ENCODE assay signal across 23 cellular contexts in the genomic region with DNA sequence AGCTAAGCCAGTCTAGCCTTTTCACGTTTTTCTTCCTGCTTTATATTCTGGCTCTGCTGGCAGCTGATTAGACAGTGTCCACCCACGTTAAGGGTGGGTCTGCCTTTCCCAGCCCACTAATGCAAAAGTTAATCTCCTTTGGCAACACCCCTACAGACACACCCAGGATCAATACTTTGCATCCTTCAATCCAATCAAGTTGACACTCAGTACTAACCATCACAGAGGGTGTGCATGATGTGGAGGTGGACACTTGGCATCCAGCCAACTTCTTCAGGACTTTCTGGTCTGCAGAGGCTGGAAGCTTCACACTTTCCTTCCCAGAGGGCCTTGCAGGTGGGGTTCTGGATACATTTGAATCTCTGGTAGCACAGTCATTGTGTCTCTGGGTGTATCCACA. TPM values are rescaled to one million over a fixed set of nuclear protein-coding genes. Genes with fewer than 3 reads are reported as not detected.
DNase-seq lines count a peak whose midpoint lies in the region; ATAC-seq, FAIRE-seq and TF ChIP-seq lines count a peak whose summit lies in the region.
"Had no signal": no experiment of that assay in that cellular context is flagged by ENCODE, and none has a peak within 500 bp of the region (broad histone marks: within the 10 kb centered on the region; RNA-seq: fewer than 3 reads in every experiment).

No MANE protein-coding gene starts in this region.

- H2AK5ac ChIP-seq in mesenchymal stem cell (ENCODE audit: low read length, severe bottlenecking), result no peak overlapping the region

- no peak overlapping the region for H4K8ac ChIP-seq in mesenchymal stem cell (ENCODE audit: low read length)

- no peaks in the 10 kb centered on the region for H3K79me2 ChIP-seq in HepG2 (ENCODE audit: insufficient read depth, low read length)

- no peak overlapping the region for H3K18ac ChIP-seq in mesenchymal stem cell (ENCODE audit: low read depth in 1 of 2, low read length in 2 of 2)

- in situ Hi-C loops in HepG2 (cut with HindIII; ENCODE audit: extremely low pct_ligation_motif_present, low pct_unique_long_range_greater_than_20kb), result no loop called here

- no peak overlapping the region for H3K9ac ChIP-seq in HepG2 (ENCODE audit: insufficient read depth, low read depth, low read length)
- no peak overlapping the region for H3K9ac ChIP-seq in mesenchymal stem cell (ENCODE audit: low read length)

- no peak overlapping the region for H3K4me3 ChIP-seq in HepG2 (replicated peaks in 1 of 3; ENCODE audit: insufficient read depth in 1 of 3, low read depth in 2 of 3, low read length in 3 of 3)
- H3K4me3 ChIP-seq in right lobe of liver, result no peak overlapping the region
- H3K4me3 ChIP-seq in bronchial epithelial cell (ENCODE audit: low read depth, low read length), result no peak overlapping the region
- H3K4me3 ChIP-seq in mesenchymal stem cell (ENCODE audit: insufficient read depth in 1 of 2, low read depth in 1 of 2, low read length in 2 of 2), result no peak overlapping the region
- H3K4me3 ChIP-seq in spleen, result no peak overlapping the region
- H3K4me3 ChIP-seq: mucosa of descending colon had no signal

- no peak for TF ChIP-seq RAD21 in HepG2 (CRISPR knock-in tag; IDR thresholded peaks at IDR 0.05)

- H2AFZ ChIP-seq in HepG2 (ENCODE audit: low read length) (no peak overlapping the region), mesenchymal stem cell (ENCODE audit: low read depth, low read length) (no peak overlapping the region)

- no TSS peak for BruUV-seq in HepG2 (replicated peaks; lab: Mats Ljungman, UMichigan)

- intact Hi-C loops in HepG2 (cut with micrococcal nuclease; ENCODE audit: unreplicated experiment), result no loop called here
- intact Hi-C loops in right lobe of liver (cut with DNase I), result no loop called here
- intact Hi-C loops in spleen (cut with DNase I; ENCODE audit: low total_unique reads), result no loop called here

- no peak for TF ChIP-seq EP300 in HepG2 (IDR thresholded peaks at IDR 0.05; ENCODE audit: low read depth in 2 of 2, low read length in 2 of 2)
- TF ChIP-seq EP300 in HepG2 (CRISPR knock-in tag; IDR thresholded peaks at IDR 0.05; ENCODE audit: borderline replicate concordance), result no peak

- DNase-seq in HepG2 (ENCODE audit: low spot score) (no peak), right lobe of liver (no peak), bronchial epithelial cell (ENCODE audit: low read depth) (no peak), mesenchymal stem cell (no peak), urothelium cell line (ENCODE audit: low spot score) (no peak), NCI-H510A (lab: John Stamatoyannopoulos, UW) (no peak), spleen (no peak)
- DNase-seq in activated CD4-positive, alpha-beta T cell treated with anti-CD3 and anti-CD28 coated beads for 48 hours, result no peak
- DNase-seq: activated CD4-positive, alpha-beta T cell treated with anti-CD3 and anti-CD28 coated beads for 4 hours; activated CD8-positive, alpha-beta memory T cell treated with anti-CD3 and anti-CD28 coated beads, Interleukin-2, amount 50 U/mL, for 4 hours; activated gamma-delta T cell treated with Interleukin-2 at 50 U/mL for 16 hours; cerebellar nuclear complex; DMS79; effector memory CD8-positive, alpha-beta T cell; KBM-7; mucosa of descending colon; MV-4-11; NCI-H2029 treated with DMSO at 0.1 percent for 48 hours; NCI-H526; right cardiac atrium; stimulated activated naive CD8-positive, alpha-beta T cell treated with anti-CD3 and anti-CD28 coated beads, Interleukin-15, Interleukin-2, amounts not matched to agents 100 U/mL and 50 U/mL, for 24 hours had no signal

- FAIRE-seq in HepG2 (lab: Jason Lieb, UNC) (no peak), bronchial epithelial cell (lab: Jason Lieb, UNC) (peak; percentile 13), urothelium cell line (lab: Jason Lieb, UNC) (peak; percentile 5)

- H3K9me3 ChIP-seq in HepG2 (ENCODE audit: low read length) (no peaks in the 10 kb centered on the region), right lobe of liver (no peaks in the 10 kb centered on the region), mesenchymal stem cell (ENCODE audit: control insufficient read depth, low read length) (no peaks in the 10 kb centered on the region), spleen (no peaks in the 10 kb centered on the region)
- H3K9me3 ChIP-seq: mucosa of descending colon had no signal

- no peaks in the 10 kb centered on the region for H3K79me1 ChIP-seq in mesenchymal stem cell (replicated peaks; ENCODE audit: low read length, poor library complexity, severe bottlenecking)

- H3K27ac ChIP-seq in HepG2 (ENCODE audit: extremely low read length, insufficient read depth, low read length), result no peak overlapping the region
- H3K27ac ChIP-seq in right lobe of liver, result no peak overlapping the region
- peak overlapping the region; percentile 81 for H3K27ac ChIP-seq in mesenchymal stem cell (ENCODE audit: low read length, poor library complexity, severe bottlenecking)
- no peak overlapping the region for H3K27ac ChIP-seq in spleen
- H3K27ac ChIP-seq: C4-2B had no signal

- no peak for TF ChIP-seq CTCF in HepG2 (CRISPR knock-in tag; IDR thresholded peaks at IDR 0.05)
- TF ChIP-seq CTCF in right lobe of liver (IDR thresholded peaks at IDR 0.05), result no peak
- TF ChIP-seq CTCF in bronchial epithelial cell (IDR thresholded peaks at IDR 0.05; ENCODE audit: insufficient read depth, low read length, severe bottlenecking), result no peak
- TF ChIP-seq CTCF in spleen (IDR thresholded peaks at IDR 0.05 in 8 of 11, conservative IDR thresholded peaks at IDR 0.05 in 3 of 11), result no peak

- no peak overlapping the region for H2BK5ac ChIP-seq in mesenchymal stem cell (ENCODE audit: low read depth, low read length, poor library complexity, severe bottlenecking)

- H3K4me1 ChIP-seq in HepG2 (ENCODE audit: insufficient read depth, low read length) (no peaks in the 10 kb centered on the region), right lobe of liver (no peaks in the 10 kb centered on the region), mesenchymal stem cell (ENCODE audit: control insufficient read depth, insufficient read depth, low read depth, low read length) (peaks cover 30% of the 10 kb centered on the region), spleen (peaks cover 0 to 9% (median 0%) of the 10 kb centered on the region in 6 donors)

- no peak overlapping the region for H2BK120ac ChIP-seq in mesenchymal stem cell (ENCODE audit: low read depth, low read length)

- WGBS in HepG2 (ENCODE audit: low lambda C conversion rate), result 0% methylated on average over 2 of the region's 2 CpGs
- WGBS in right lobe of liver (ENCODE audit: insufficient coverage, low coverage, low lambda C conversion rate, missing lambda C conversion rate), result 66% methylated on average over 2 of the region's 2 CpGs
- WGBS in mesenchymal stem cell, result 51% methylated on average over 2 of the region's 2 CpGs
- 50 to 66% (median 62%) methylated on average over 2 of the region's 2 CpGs for WGBS in spleen, 5 donors

- H3K4ac ChIP-seq in mesenchymal stem cell (ENCODE audit: low read depth in 1 of 2, low read length in 2 of 2), result no peak overlapping the region

- H3K27me3 ChIP-seq in HepG2 (ENCODE audit: control insufficient read depth in 1 of 2, insufficient read depth in 2 of 2, low read length in 2 of 2), result peaks cover 0 to 24% of the 10 kb centered on the region in 2 experiments; a peak in 2 of 5 replicates
- no peaks in the 10 kb centered on the region for H3K27me3 ChIP-seq in right lobe of liver
- no peaks in the 10 kb centered on the region for H3K27me3 ChIP-seq in bronchial epithelial cell (ENCODE audit: control insufficient read depth, insufficient read depth, low read length)
- peaks cover 27 to 86% of the 10 kb centered on the region in 2 experiments for H3K27me3 ChIP-seq in mesenchymal stem cell (ENCODE audit: control insufficient read depth in 1 of 2, insufficient read depth in 1 of 2, low read length in 2 of 2)
- peaks cover 0 to 61% (median 0%) of the 10 kb centered on the region in 7 donors for H3K27me3 ChIP-seq in spleen (replicated peaks in 1 of 7)

- no peak overlapping the region for H3K23ac ChIP-seq in mesenchymal stem cell (ENCODE audit: low read length in 2 of 2)

- CTCF ChIA-PET in HepG2 (lab: Yijun Ruan, JAX; ENCODE audit: low intra/inter-chr PET ratio, low total read pairs), result no interaction called here

- H2BK12ac ChIP-seq in mesenchymal stem cell (ENCODE audit: low read length in 2 of 2), result no peak overlapping the region

- POLR2A ChIA-PET in HepG2 (lab: Yijun Ruan, JAX), result no interaction called here

- ATAC-seq in HepG2 (no peak), right lobe of liver (no peak)
- ATAC-seq: effector memory CD8-positive, alpha-beta T cell; mucosa of descending colon; stimulated activated naive CD8-positive, alpha-beta T cell treated with anti-CD3 and anti-CD28 coated beads, Interleukin-15, Interleukin-2, amounts not matched to agents 100 U/mL and 50 U/mL, for 24 hours had no signal

- no peak for TF ChIP-seq POLR2A in HepG2 (IDR thresholded peaks at IDR 0.05; ENCODE audit: insufficient read depth in 1 of 2, low read depth in 2 of 2, low read length in 2 of 2)
- TF ChIP-seq POLR2A in right lobe of liver (IDR thresholded peaks at IDR 0.05), result no peak
- no peak for TF ChIP-seq POLR2A in spleen (IDR thresholded peaks at IDR 0.05)

- H3K4me2 ChIP-seq in HepG2 (ENCODE audit: low read depth, low read length), result no peak overlapping the region
- no peak overlapping the region for H3K4me2 ChIP-seq in mesenchymal stem cell (ENCODE audit: low read length, poor library complexity, severe bottlenecking)

- no peak overlapping the region for H4K91ac ChIP-seq in mesenchymal stem cell (ENCODE audit: low read length)

- no peak overlapping the region for H2BK15ac ChIP-seq in mesenchymal stem cell (ENCODE audit: low read depth, poor library complexity, severe bottlenecking)

- H4K20me1 ChIP-seq in HepG2 (ENCODE audit: insufficient read depth, low read length), result no peaks in the 10 kb centered on the region

- H3K36me3 ChIP-seq in HepG2 (replicated peaks in 1 of 2; ENCODE audit: control insufficient read depth in 1 of 2, insufficient read depth in 2 of 2, low read length in 2 of 2) (no peaks in the 10 kb centered on the region), right lobe of liver (no peaks in the 10 kb centered on the region), bronchial epithelial cell (ENCODE audit: control insufficient read depth, insufficient read depth, low read length) (no peaks in the 10 kb centered on the region), mesenchymal stem cell (ENCODE audit: control insufficient read depth in 1 of 2, insufficient read depth in 2 of 2, low read depth in 1 of 2, low read length in 2 of 2) (no peaks in the 10 kb centered on the region), spleen (no peaks in the 10 kb centered on the region)

- no peak overlapping the region for H3K14ac ChIP-seq in mesenchymal stem cell (ENCODE audit: low read length in 2 of 2)

RNA-seq across cellular contexts. Expression of a gene that starts 18.9 kb away (rescaled TPM):
- total RNA-seq in HepG2 (2016; rRNA removed; fragmentation: Illumina TruSeq; extraction: Trizol), result not detected in 2 replicates
- not detected in 2 replicates for total RNA-seq in HepG2 (2016; cell fraction: cytosol; rRNA removed; fragmentation: Illumina TruSeq; extraction: Trizol; ENCODE audit: low read depth)
- not detected in 2 replicates for total RNA-seq in HepG2 (2016; cell fraction: insoluble cytoplasmic fraction; rRNA removed; fragmentation: Illumina TruSeq; extraction: Trizol)
- total RNA-seq in HepG2 (2016; cell fraction: membrane; rRNA removed; fragmentation: Illumina TruSeq; extraction: Trizol), result not detected in 2 replicates
- not detected in 2 replicates for total RNA-seq in HepG2 (2016; cell fraction: nucleus; rRNA removed; fragmentation: Illumina TruSeq; extraction: Trizol)
- polyA plus RNA-seq in HepG2 (2011; rRNA removed), result not detected in 2 replicates
- polyA plus RNA-seq in HepG2 (2011; cell fraction: cytosol; rRNA removed), result not detected in 2 replicates
- polyA plus RNA-seq in HepG2 (2011; cell fraction: nucleus; rRNA removed), result not detected in 2 replicates
- not detected in 2 replicates for polyA plus RNA-seq in HepG2 (2012)
- polyA plus RNA-seq in HepG2 (2016; cell fraction: cytosol; fragmentation: Illumina TruSeq; extraction: Trizol; ENCODE audit: low read depth), result not detected in 2 replicates
- polyA plus RNA-seq in HepG2 (2016; cell fraction: insoluble cytoplasmic fraction; fragmentation: Illumina TruSeq; extraction: Trizol; ENCODE audit: low read depth), result not detected in 2 replicates
- not detected in 2 replicates for polyA plus RNA-seq in HepG2 (2016; cell fraction: membrane; fragmentation: Illumina TruSeq; extraction: Trizol; ENCODE audit: low read depth)
- polyA plus RNA-seq in HepG2 (2016; cell fraction: nucleus; fragmentation: Illumina TruSeq; extraction: Trizol; ENCODE audit: insufficient read depth, low read depth), result not detected in 2 replicates
- 0.56 TPM in 1 of 2 replicates, not detected in the other for polyA minus RNA-seq in HepG2 (2011; rRNA and poly(A)+ RNA removed; ENCODE audit: low replicate concordance)
- not detected in 2 replicates for polyA minus RNA-seq in HepG2 (2011; cell fraction: cytosol; rRNA and poly(A)+ RNA removed)
- not detected in 2 replicates for polyA minus RNA-seq in HepG2 (2011; cell fraction: nucleus; rRNA and poly(A)+ RNA removed)
- total RNA-seq in right lobe of liver, result not detected
- not detected in 2 replicates for total RNA-seq in bronchial epithelial cell
- polyA plus RNA-seq in mesenchymal stem cell (2013, experiment 1 of 2), result not detected
- polyA plus RNA-seq in mesenchymal stem cell (2013, experiment 2 of 2), result not detected
- total RNA-seq in spleen, result not detected
- polyA plus RNA-seq in spleen, result not detected
- total RNA-seq: fibroblast of villous mesenchyme, mucosa of descending colon, right cardiac atrium had no signal
- polyA plus RNA-seq: right cardiac atrium had no signal
